27 cellular contexts compared by ENCODE assay signal in the genomic region with DNA sequence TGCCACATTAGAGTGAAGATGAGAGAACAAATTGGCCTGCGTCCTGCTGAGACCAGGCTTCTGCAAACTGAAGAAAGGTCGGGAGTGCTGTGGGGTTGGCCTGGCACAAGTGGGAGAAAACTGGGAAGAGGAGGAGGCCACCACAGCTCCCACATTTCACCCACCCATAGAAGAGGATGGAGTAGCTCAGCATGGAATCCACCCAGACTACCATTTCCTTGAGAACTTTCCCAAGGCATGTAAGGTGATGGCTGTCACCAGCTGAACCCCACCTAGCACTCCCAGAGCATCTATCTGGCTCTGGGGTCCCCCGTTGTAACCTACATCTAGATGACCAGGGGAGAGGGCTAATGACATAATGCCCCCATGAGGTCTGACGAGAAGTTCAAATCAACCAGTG.
"Had no signal": no experiment of that assay in that cellular context is flagged by ENCODE, and none has a peak within 500 bp of the region (broad histone marks: within the 10 kb centered on the region; RNA-seq: fewer than 3 reads in every experiment).

No MANE protein-coding gene starts in this region.

- H3K9me3 ChIP-seq: stomach, suprapubic skin, testis, thoracic aorta, thyroid gland, tibial artery, tibial nerve, transverse colon, upper lobe of left lung, upper lobe of right lung, uterus, vagina had no signal

- H3K4me3 Mint-ChIP-seq: stimulated activated effector memory CD8-positive, alpha-beta T cell treated with anti-CD3 and anti-CD28 coated beads, Interleukin-12 subunit alpha, Interleukin-12 subunit beta, amount 100 ng/mL, for 72 hours; stimulated activated memory B cell treated with anti-CD40 and anti-IgM and Interleukin-4, amounts not matched to agents 10 μg/mL and 1 μg/mL and 100 μg/mL, for 72 hours; stimulated activated naive B cell treated with anti-CD40 and anti-IgM and Interleukin-4, amounts not matched to agents 10 μg/mL and 1 μg/mL and 100 μg/mL, for 72 hours; stimulated activated naive CD8-positive, alpha-beta T cell treated with anti-CD3 and anti-CD28 coated beads, Interleukin-15, amount 100 ng/mL, for 72 hours; stimulated activated naive CD8-positive, alpha-beta T cell treated with anti-CD3 and anti-CD28 coated beads, Interleukin-15, Interleukin-2, amounts not matched to agents 100 ng/mL and 50 ng/mL, for 24 hours; type B pancreatic cell had no signal

- H3K4me1 Mint-ChIP-seq: stimulated activated effector memory CD8-positive, alpha-beta T cell treated with anti-CD3 and anti-CD28 coated beads, Interleukin-12 subunit alpha, Interleukin-12 subunit beta, amount 100 ng/mL, for 72 hours; stimulated activated memory B cell treated with anti-CD40 and anti-IgM and Interleukin-4, amounts not matched to agents 10 μg/mL and 1 μg/mL and 100 μg/mL, for 72 hours; stimulated activated naive B cell treated with anti-CD40 and anti-IgM and Interleukin-4, amounts not matched to agents 10 μg/mL and 1 μg/mL and 100 μg/mL, for 72 hours; stimulated activated naive CD8-positive, alpha-beta T cell treated with anti-CD3 and anti-CD28 coated beads, Interleukin-15, amount 100 ng/mL, for 72 hours had no signal

- H3K4me3 ChIP-seq: stomach, suprapubic skin, testis, thoracic aorta, thyroid gland, tibial artery, tibial nerve, transverse colon, upper lobe of left lung, upper lobe of right lung, uterus, vagina had no signal

- DNase-seq: stimulated activated CD4-positive, alpha-beta T cell treated with anti-CD3 and anti-CD28 coated beads, Interleukin-2, amount 100 ng/mL, for 48 hours; stimulated activated CD4-positive, alpha-beta T cell treated with anti-CD3 and anti-CD28 coated beads, Interleukin-4, amount 100 ng/mL, for 1 hour; stimulated activated CD4-positive, alpha-beta T cell treated with anti-CD3 and anti-CD28 coated beads, Interleukin-4, amount 100 ng/mL, for 24 hours; stimulated activated CD4-positive, alpha-beta T cell treated with anti-CD3 and anti-CD28 coated beads, Interleukin-4, amount 100 ng/mL, for 4 hours; stimulated activated CD8-positive, alpha-beta memory T cell treated with anti-CD3 and anti-CD28 coated beads, Interleukin-4, amount 100 ng/mL, for 48 hours; stimulated activated naive B cell treated with anti-CD40 and anti-IgM and Interleukin-4, amounts not matched to agents 10 μg/mL and 1 μg/mL and 100 μg/mL, for 72 hours; stimulated activated naive CD4-positive, alpha-beta T cell; stimulated activated naive CD4-positive, alpha-beta T cell treated with Interleukin-2 at 50 U/mL for 16 hours; stimulated activated naive CD8-positive, alpha-beta T cell treated with anti-CD3 and anti-CD28 coated beads, Interleukin-15, amount 100 ng/mL, for 72 hours; stimulated activated naive CD8-positive, alpha-beta T cell treated with anti-CD3 and anti-CD28 coated beads, Interleukin-15, Interleukin-2, amounts not matched to agents 100 U/mL and 50 U/mL, for 24 hours; stomach; substantia nigra; testis; thyroid gland; tibial artery; transverse colon; upper lobe of left lung; upper lobe of right lung; uterus had no signal

- H3K27ac Mint-ChIP-seq: stimulated activated effector memory CD8-positive, alpha-beta T cell treated with anti-CD3 and anti-CD28 coated beads, Interleukin-12 subunit alpha, Interleukin-12 subunit beta, amount 100 ng/mL, for 72 hours; stimulated activated memory B cell treated with anti-CD40 and anti-IgM and Interleukin-4, amounts not matched to agents 10 μg/mL and 1 μg/mL and 100 μg/mL, for 72 hours; stimulated activated naive B cell treated with anti-CD40 and anti-IgM and Interleukin-4, amounts not matched to agents 10 μg/mL and 1 μg/mL and 100 μg/mL, for 72 hours; stimulated activated naive CD8-positive, alpha-beta T cell treated with anti-CD3 and anti-CD28 coated beads, Interleukin-15, Interleukin-2, amounts not matched to agents 100 ng/mL and 50 ng/mL, for 24 hours; type B pancreatic cell had no signal

- H3K27me3 ChIP-seq: stomach, suprapubic skin, testis, thyroid gland, tibial artery, tibial nerve, transverse colon, upper lobe of left lung, upper lobe of right lung, uterus, vagina had no signal

- H3K27me3 Mint-ChIP-seq: stimulated activated memory B cell treated with anti-CD40 and anti-IgM and Interleukin-4, amounts not matched to agents 10 μg/mL and 1 μg/mL and 100 μg/mL, for 72 hours; stimulated activated naive CD8-positive, alpha-beta T cell treated with anti-CD3 and anti-CD28 coated beads, Interleukin-15, Interleukin-2, amounts not matched to agents 100 ng/mL and 50 ng/mL, for 24 hours; type B pancreatic cell had no signal

- H3K27ac ChIP-seq: stomach, suprapubic skin, testis, thoracic aorta, thyroid gland, tibial artery, tibial nerve, transverse colon, upper lobe of left lung, upper lobe of right lung, uterus, vagina had no signal

- H3K9me3 Mint-ChIP-seq: stimulated activated effector memory CD8-positive, alpha-beta T cell treated with anti-CD3 and anti-CD28 coated beads, Interleukin-12 subunit alpha, Interleukin-12 subunit beta, amount 100 ng/mL, for 72 hours; stimulated activated memory B cell treated with anti-CD40 and anti-IgM and Interleukin-4, amounts not matched to agents 10 μg/mL and 1 μg/mL and 100 μg/mL, for 72 hours; stimulated activated naive CD8-positive, alpha-beta T cell treated with anti-CD3 and anti-CD28 coated beads, Interleukin-15, amount 100 ng/mL, for 72 hours; stimulated activated naive CD8-positive, alpha-beta T cell treated with anti-CD3 and anti-CD28 coated beads, Interleukin-15, Interleukin-2, amounts not matched to agents 100 ng/mL and 50 ng/mL, for 24 hours; type B pancreatic cell had no signal

- H3K4me1 ChIP-seq: stomach, suprapubic skin, testis, thyroid gland, tibial artery, tibial nerve, transverse colon, upper lobe of left lung, upper lobe of right lung, uterus, vagina had no signal

- H3K36me3 Mint-ChIP-seq: stimulated activated effector memory CD8-positive, alpha-beta T cell treated with anti-CD3 and anti-CD28 coated beads, Interleukin-12 subunit alpha, Interleukin-12 subunit beta, amount 100 ng/mL, for 72 hours; stimulated activated memory B cell treated with anti-CD40 and anti-IgM and Interleukin-4, amounts not matched to agents 10 μg/mL and 1 μg/mL and 100 μg/mL, for 72 hours; stimulated activated naive B cell treated with anti-CD40 and anti-IgM and Interleukin-4, amounts not matched to agents 10 μg/mL and 1 μg/mL and 100 μg/mL, for 72 hours; type B pancreatic cell had no signal

- H3K36me3 ChIP-seq: stomach, suprapubic skin, thoracic aorta, thyroid gland, tibial artery, tibial nerve, transverse colon, upper lobe of left lung, upper lobe of right lung, uterus, vagina had no signal
